Comparison of ENCODE assay signal across 13 cellular contexts in the genomic region with DNA sequence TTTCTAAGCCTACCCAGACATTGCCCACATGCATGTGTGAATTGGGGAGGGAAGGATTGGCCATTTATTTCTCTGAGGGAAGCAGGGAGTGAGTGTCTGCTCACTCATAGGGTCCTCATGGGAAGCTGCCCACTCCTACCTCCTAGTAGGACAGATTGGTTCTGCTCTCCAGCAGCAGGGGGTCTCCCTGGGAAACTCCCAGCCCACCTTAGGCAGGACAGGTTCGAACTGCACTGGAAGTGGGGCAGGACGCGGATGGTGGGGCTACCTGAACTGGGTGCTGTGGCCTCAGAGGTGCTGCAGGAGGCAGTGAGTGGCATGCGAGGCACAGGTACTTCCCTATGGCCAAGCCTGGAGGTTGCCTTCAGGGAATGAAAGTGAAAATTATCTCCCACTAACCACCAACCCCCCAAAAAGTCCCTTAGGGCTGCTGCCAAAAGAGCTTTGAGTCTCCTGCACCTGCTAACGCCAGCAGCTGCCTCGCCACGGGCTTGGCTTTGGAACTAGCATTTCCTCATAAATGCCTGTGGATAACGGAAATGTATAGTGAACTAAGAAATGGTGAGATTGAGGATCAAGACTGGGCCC.
DNase-seq lines count a peak whose midpoint lies in the region; ATAC-seq and TF ChIP-seq lines count a peak whose summit lies in the region.
"Had no signal": no experiment of that assay in that cellular context is flagged by ENCODE, and none has a peak within 500 bp of the region (broad histone marks: within the 10 kb centered on the region; RNA-seq: fewer than 3 reads in every experiment).

No MANE protein-coding gene starts in this region.

- peaks cover 30% of the 10 kb centered on the region for H3K4me1 Mint-ChIP-seq in neural crest cell

- DNase-seq in RPMI8226: peak; percentile 19
- no peak for DNase-seq in neural crest cell (ENCODE audit: low read depth, low spot score)
- DNase-seq in activated CD8-positive, alpha-beta memory T cell treated with anti-CD3 and anti-CD28 coated beads, Interleukin-2, amount 50 U/mL, for 4 hours: no peak
- DNase-seq in stimulated activated CD4-positive, alpha-beta T cell treated with anti-CD3 and anti-CD28 coated beads, Interleukin-4, amount 100 ng/mL, for 4 hours: no peak
- DNase-seq: activated B cell treated with CpG ODN at 0.5 μM for 24 hours; DMS 273 treated with DMSO at 0.1 percent for 48 hours; naive thymus-derived CD8-positive, alpha-beta T cell; NCI-H69; SIG-M5 had no signal

- ATAC-seq in GM18502 (IDR thresholded peaks at IDR 0.05; ENCODE audit: poor library complexity, unreplicated experiment) (peak; percentile 41), GM21825 (IDR thresholded peaks at IDR 0.05; ENCODE audit: unreplicated experiment) (peak; percentile 37), GM21390 (IDR thresholded peaks at IDR 0.05; ENCODE audit: unreplicated experiment) (no peak)
- ATAC-seq: HCT116; naive thymus-derived CD8-positive, alpha-beta T cell had no signal

- peaks cover 48% of the 10 kb centered on the region for H3K27me3 Mint-ChIP-seq in neural crest cell (ENCODE audit: low read depth)

- no peaks in the 10 kb centered on the region for H3K9me3 Mint-ChIP-seq in neural crest cell
- H3K9me3 Mint-ChIP-seq: naive thymus-derived CD8-positive, alpha-beta T cell had no signal

- no peak overlapping the region for H3K27ac Mint-ChIP-seq in neural crest cell (ENCODE audit: unreplicated experiment)
- H3K27ac Mint-ChIP-seq: activated B cell treated with CpG ODN at 0.5 μM for 24 hours; naive thymus-derived CD8-positive, alpha-beta T cell had no signal

- peak overlapping the region; percentile 74 for H3K4me3 Mint-ChIP-seq in neural crest cell
- H3K4me3 Mint-ChIP-seq: activated B cell treated with CpG ODN at 0.5 μM for 24 hours had no signal

- H3K36me3 Mint-ChIP-seq in neural crest cell (ENCODE audit: low read depth): no peaks in the 10 kb centered on the region
- H3K36me3 Mint-ChIP-seq: naive thymus-derived CD8-positive, alpha-beta T cell had no signal

- no peak for TF ChIP-seq CTCF in neural crest cell (conservative IDR thresholded peaks at IDR 0.05)
